In the genomic region with DNA sequence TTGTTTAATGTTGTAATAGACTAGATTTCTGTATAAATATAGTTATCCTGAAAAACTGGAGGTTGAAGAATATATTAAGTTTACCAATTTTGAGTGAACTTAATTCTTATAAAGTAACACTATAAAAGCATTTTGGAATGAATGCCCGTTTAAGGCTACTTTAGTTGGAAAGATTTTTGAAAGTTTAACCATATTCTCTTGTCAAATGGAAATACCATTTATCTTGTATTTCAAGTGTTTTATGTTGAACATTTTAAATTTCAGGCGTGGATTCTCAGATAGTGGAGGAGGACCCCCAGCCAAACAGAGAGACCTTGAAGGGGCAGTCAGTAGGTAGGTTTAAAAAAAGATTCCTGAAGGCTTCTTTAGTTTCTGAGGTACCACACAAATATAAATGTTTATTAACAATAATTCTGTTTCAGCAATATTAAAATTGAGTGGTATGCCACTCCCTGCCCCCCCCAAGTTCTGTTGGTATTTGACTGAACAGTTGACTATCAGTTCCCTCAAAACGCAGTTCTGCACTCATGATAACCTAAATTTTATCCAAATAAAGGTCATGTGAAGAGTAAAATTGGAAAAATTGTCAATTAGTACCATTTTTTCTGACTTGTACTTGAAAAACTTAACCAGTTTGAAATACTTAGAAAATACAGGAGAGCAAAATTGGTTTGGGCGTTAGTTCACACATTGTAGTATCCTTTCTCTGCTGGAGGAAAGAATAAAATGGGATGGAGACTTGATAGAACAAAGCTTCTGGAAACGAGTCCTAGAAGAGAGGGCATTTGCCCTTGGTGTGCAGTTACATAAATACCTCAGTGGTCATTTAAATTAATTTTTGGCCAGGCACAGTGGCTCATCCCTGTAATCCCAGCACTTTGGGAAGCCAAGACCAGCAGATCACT, we compare ENCODE assay signal across 8 cellular contexts. TPM values are rescaled to one million over a fixed set of nuclear protein-coding genes. Genes with fewer than 3 reads are reported as not detected.
DNase-seq lines count a peak whose midpoint lies in the region; ATAC-seq, FAIRE-seq and TF ChIP-seq lines count a peak whose summit lies in the region.

No MANE protein-coding gene starts in this region.

- peak overlapping the region; percentile 89 for H3K9ac ChIP-seq in DND-41 (ENCODE audit: low read depth, low read length)

- POLR2A ChIA-PET in Panc1 (lab: Charles Lee): no interaction called here

- DNase-seq in DND-41 (no peak), Panc1 (ENCODE audit: low read depth, low spot score) (no peak), epithelial cell of prostate (ENCODE audit: low read depth, low spot score) (no peak), pancreas (no peak), ACHN (no peak), NCI-H748 treated with DMSO at 0.1 percent for 48 hours (lab: John Stamatoyannopoulos, UW) (no peak), islet precursor cell (no peak)

- WGBS in pancreas, 2 donors: 49 to 57% methylated on average over 5 of the region's 5 CpGs

- peaks cover 62% of the 10 kb centered on the region for H3K36me3 ChIP-seq in DND-41 (ENCODE audit: insufficient read depth, low read length)
- peaks cover 52% of the 10 kb centered on the region for H3K36me3 ChIP-seq in Panc1 (ENCODE audit: control insufficient read depth, insufficient read depth, low read length)
- peaks cover 16 to 48% (median 43%) of the 10 kb centered on the region in 3 donors for H3K36me3 ChIP-seq in pancreas

- H3K27me3 ChIP-seq in DND-41 (ENCODE audit: insufficient read depth, low read length, poor library complexity) (no peaks in the 10 kb centered on the region), Panc1 (ENCODE audit: control insufficient read depth, insufficient read depth, low read length) (no peaks in the 10 kb centered on the region), pancreas (no peaks in the 10 kb centered on the region)

- CTCF ChIA-PET in Panc1 (lab: Charles Lee): no interaction called here

- no peak overlapping the region for H2AFZ ChIP-seq in DND-41 (ENCODE audit: low read depth, low read length)

- H3K4me2 ChIP-seq in DND-41 (ENCODE audit: insufficient read depth, low read length): peak overlapping the region; percentile 85

- ATAC-seq in DND-41 (ENCODE audit: insufficient read depth, low read depth): no peak
- ATAC-seq in Panc1: no peak
- ATAC-seq in pancreas: no peak
- no peak for ATAC-seq in GM21717 (IDR thresholded peaks at IDR 0.05; ENCODE audit: unreplicated experiment)

- H3K79me2 ChIP-seq in DND-41 (ENCODE audit: insufficient read depth, low read length): peaks cover 56% of the 10 kb centered on the region

- in situ Hi-C loops in Panc1 (cut with HindIII; ENCODE audit: low pct_unique_long_range_greater_than_20kb, low sequenced_read_pairs) (no loop called here), ACHN (cut with HindIII; ENCODE audit: low pct_ligation_motif_present, low pct_unique_long_range_greater_than_20kb, low sequenced_read_pairs) (no loop called here)

- TF ChIP-seq CTCF in DND-41 (IDR thresholded peaks at IDR 0.05; ENCODE audit: borderline replicate concordance, extremely low read depth, low read length, poor library complexity, severe bottlenecking): no peak
- no peak for TF ChIP-seq CTCF in Panc1 (IDR thresholded peaks at IDR 0.05)
- no peak for TF ChIP-seq CTCF in pancreas (IDR thresholded peaks at IDR 0.05)

- H3K9me3 ChIP-seq in DND-41 (ENCODE audit: insufficient read depth, low read length, severe bottlenecking): no peaks in the 10 kb centered on the region
- no peaks in the 10 kb centered on the region for H3K9me3 ChIP-seq in Panc1 (ENCODE audit: control insufficient read depth, insufficient read depth, low read depth, low read length)
- no peaks in the 10 kb centered on the region for H3K9me3 ChIP-seq in pancreas

- H4K20me1 ChIP-seq in DND-41 (ENCODE audit: insufficient read depth, low read length): peaks cover 38% of the 10 kb centered on the region

- intact Hi-C loops in Panc1 (cut with micrococcal nuclease; ENCODE audit: unreplicated experiment) (no loop called here), pancreas (cut with DNase I) (no loop called here)

- no peak for FAIRE-seq in pancreas (lab: Jason Lieb, UNC)

- H3K27ac ChIP-seq in DND-41 (ENCODE audit: low read length) (peak overlapping the region; percentile 93; the same call in 1 of the 2 replicates), Panc1 (ENCODE audit: low read length) (peak overlapping the region; percentile 97), epithelial cell of prostate (peak overlapping the region; percentile 93), pancreas (peak overlapping the region in 1 of 4 donors; percentile 98)

- BruUV-seq in Panc1 (replicated peaks; lab: Mats Ljungman, UMichigan): no TSS peak

- H3K4me3 ChIP-seq in DND-41 (ENCODE audit: low read depth in 1 of 2, low read length in 2 of 2) (peak overlapping the region; percentile 89 to 90), Panc1 (ENCODE audit: low read depth in 2 of 2, low read length in 2 of 2) (peak overlapping the region; percentile 92 to 95), pancreas (peak overlapping the region; percentile 83 to 93 (median 90))

- H3K4me1 ChIP-seq in DND-41 (ENCODE audit: insufficient read depth, low read length) (peaks cover 39% of the 10 kb centered on the region), Panc1 (ENCODE audit: control insufficient read depth, insufficient read depth, low read length) (peaks cover 19% of the 10 kb centered on the region), pancreas (peaks cover 8 to 11% (median 10%) of the 10 kb centered on the region in 3 donors)

RNA-seq across cellular contexts. Expression of a gene that starts 1.5 kb away (rescaled TPM):
- total RNA-seq in Panc1 (2021; ENCODE audit: unreplicated experiment) (55.4 TPM), pancreas (10 to 100 TPM; 19.0 to 31.7 (median 25.4) TPM)
- polyA plus RNA-seq in Panc1 (2012; ENCODE audit: insufficient read length): 39.3 TPM
- 10 to 100 TPM; 38.9 to 60.1 TPM for polyA plus RNA-seq in pancreas

RNA-seq across cellular contexts. Expression of a gene that starts 6.4 kb away (rescaled TPM):
- total RNA-seq in Panc1 (2021; ENCODE audit: unreplicated experiment) (15.1 TPM), pancreas (10 to 100 TPM in 3 of 6 donors, 1 to 10 TPM in 3; 7.2 to 13.0 (median 10.2) TPM)
- polyA plus RNA-seq in Panc1 (2012; ENCODE audit: insufficient read length): 6.6 TPM
- 1 to 10 TPM; 5.1 to 8.2 TPM for polyA plus RNA-seq in pancreas

RNA-seq across cellular contexts. Expression of a gene that starts 57.2 kb away (rescaled TPM):
- total RNA-seq in Panc1 (2021; ENCODE audit: unreplicated experiment) (19.2 TPM), pancreas (10 to 100 TPM; 24.7 to 39.3 (median 31.2) TPM)
- polyA plus RNA-seq in Panc1 (2012; ENCODE audit: insufficient read length): 7.4 TPM
- polyA plus RNA-seq in pancreas: 10 to 100 TPM; 34.0 to 47.4 TPM
